ENCODE assay signal across 8 cellular contexts in the genomic region with DNA sequence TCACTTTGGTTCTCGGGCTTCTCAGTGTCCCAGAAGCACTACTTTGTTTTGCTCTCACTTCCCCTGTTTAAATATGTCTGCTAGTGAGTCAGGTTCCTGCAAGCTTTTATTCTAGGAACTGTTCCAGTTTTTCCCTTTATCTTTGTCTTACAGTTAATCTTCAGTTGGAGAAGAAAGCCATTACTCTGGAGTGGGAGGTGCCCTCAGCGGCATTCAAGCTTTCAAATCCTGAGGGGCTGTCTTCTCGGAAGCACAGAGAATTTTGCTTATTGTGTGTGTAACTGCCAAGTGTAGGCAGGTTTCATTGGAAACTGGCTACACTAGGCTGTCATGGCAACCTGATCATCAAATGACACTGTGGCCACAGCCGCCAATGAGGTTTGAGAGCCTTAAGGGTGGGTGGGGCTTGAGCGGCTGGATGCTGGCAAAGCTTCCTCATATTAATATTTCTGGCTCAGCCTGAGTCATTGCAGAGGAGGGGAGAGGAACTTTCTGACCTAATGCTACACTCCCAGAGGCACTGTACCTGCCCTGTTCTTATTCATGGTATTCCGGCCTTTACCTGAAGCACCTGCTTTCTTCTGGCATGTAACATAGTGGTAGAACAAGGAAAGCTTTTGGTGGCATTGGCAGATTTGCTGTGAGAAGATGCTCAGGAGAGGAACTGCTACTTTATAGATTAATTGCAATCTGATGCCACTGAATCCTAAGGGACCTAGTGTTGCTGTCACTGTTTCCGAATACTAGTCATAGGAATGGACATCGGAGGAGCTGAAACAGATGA. TPM values are rescaled to one million over a fixed set of nuclear protein-coding genes. Genes with fewer than 3 reads are reported as not detected.
DNase-seq lines count a peak whose midpoint lies in the region; ATAC-seq and TF ChIP-seq lines count a peak whose summit lies in the region.

No MANE protein-coding gene starts in this region.

- no peaks in the 10 kb centered on the region for H3K27me3 ChIP-seq in skeletal muscle satellite cell (ENCODE audit: control insufficient read depth, insufficient read depth, low read length)

- CTCF ChIA-PET in MCF 10A (lab: Yijun Ruan, JAX): interaction anchor here (0.6 to 3.6 kb wide), 5 partner anchors 10 to 31 kb away, joined by 3 to 18 read pairs (median 4); no protein-coding TSS in a partner anchor

- no peak for TF ChIP-seq CTCF in MCF 10A (IDR thresholded peaks at IDR 0.05; ENCODE audit: unreplicated experiment)

- H3K9ac ChIP-seq in skeletal muscle satellite cell (ENCODE audit: low read depth, low read length): peak overlapping the region; percentile 82

- H3K9me3 Mint-ChIP-seq in MCF 10A (ENCODE audit: unreplicated experiment): no peaks in the 10 kb centered on the region

- POLR2A ChIA-PET in MCF 10A (lab: Yijun Ruan, JAX): interaction anchor here (0.6 to 4.9 kb wide), 17 partner anchors 9 to 934 kb away, joined by 3 to 56 read pairs (median 4); partner anchors contain the start of genes DPM2, NAIF1, SH3GLB2 and SLC25A25

- H3K36me3 ChIP-seq in skeletal muscle satellite cell (ENCODE audit: insufficient read depth, low read length): no peaks in the 10 kb centered on the region

- H3K27me3 Mint-ChIP-seq in MCF 10A (ENCODE audit: insufficient read depth, unreplicated experiment): no peaks in the 10 kb centered on the region

- intact Hi-C loops in MCF 10A (cut with micrococcal nuclease): no loop called here

- peak overlapping the region; percentile 87 for H3K4me2 ChIP-seq in skeletal muscle satellite cell (ENCODE audit: low read length)

- peaks cover 21% of the 10 kb centered on the region for H3K4me1 Mint-ChIP-seq in MCF 10A (ENCODE audit: insufficient read depth, unreplicated experiment)

- H3K9me3 ChIP-seq in skeletal muscle satellite cell (replicated peaks; ENCODE audit: low read length): no peaks in the 10 kb centered on the region

- H3K4me1 ChIP-seq in skeletal muscle satellite cell (ENCODE audit: control insufficient read depth, insufficient read depth, low read length): peaks cover 66% of the 10 kb centered on the region

- H3K27ac Mint-ChIP-seq in MCF 10A (ENCODE audit: low read depth, unreplicated experiment): peak overlapping the region; percentile 99

- TSS peak; percentile 93 for BruUV-seq in MCF 10A (replicated peaks; lab: Mats Ljungman, UMichigan)

- H3K4me3 ChIP-seq in skeletal muscle satellite cell (ENCODE audit: low read length): peak overlapping the region; percentile 54

- H3K36me3 Mint-ChIP-seq in MCF 10A (ENCODE audit: insufficient read depth, unreplicated experiment): no peaks in the 10 kb centered on the region

- H3K4me3 Mint-ChIP-seq in MCF 10A (ENCODE audit: unreplicated experiment): peak overlapping the region; percentile 66

- peak; percentile 94 for ATAC-seq in GM18502 (IDR thresholded peaks at IDR 0.05; ENCODE audit: poor library complexity, unreplicated experiment)
- ATAC-seq in HG02938 (IDR thresholded peaks at IDR 0.05; ENCODE audit: unreplicated experiment): peak; percentile 91
- ATAC-seq in HG03025 (IDR thresholded peaks at IDR 0.05; ENCODE audit: low FRiP score, unreplicated experiment): no peak

- DNase-seq in NCI-H2029 treated with DMSO at 0.1 percent for 48 hours (lab: John Stamatoyannopoulos, UW): peak; percentile 92
- DNase-seq in UCSD-AML1 (lab: John Stamatoyannopoulos, UW; ENCODE audit: unreplicated experiment): peak; percentile 86
- peak; percentile 99 for DNase-seq in MCF 10A (ENCODE audit: unreplicated experiment)
- peak; percentile 74 for DNase-seq in iPS-NIHi11 (ENCODE audit: low spot score)

RNA-seq across cellular contexts. Expression of gene SLC25A25, which starts 26.3 kb away (rescaled TPM):
- 11.1 and 15.5 TPM in 2 replicates for total RNA-seq in MCF 10A (2022)
- 13.9 and 14.4 TPM in 2 replicates for total RNA-seq in skeletal muscle satellite cell (2012; rRNA removed)

RNA-seq across cellular contexts. Expression of gene NAIF1, which starts 27.2 kb away (rescaled TPM):
- 15.8 and 17.1 TPM in 2 replicates for total RNA-seq in MCF 10A (2022)
- 5.1 and 9.0 TPM in 2 replicates for total RNA-seq in skeletal muscle satellite cell (2012; rRNA removed)

RNA-seq across cellular contexts. Expression of gene PTGES2, which starts 33.2 kb away (rescaled TPM):
- 114 and 130 TPM in 2 replicates for total RNA-seq in MCF 10A (2022)
- 85.9 and 97.0 TPM in 2 replicates for total RNA-seq in skeletal muscle satellite cell (2012; rRNA removed)

RNA-seq across cellular contexts. Expression of gene LCN2, which starts 54.9 kb away (rescaled TPM):
- 7.7 and 41.6 TPM in 2 replicates for total RNA-seq in MCF 10A (2022)
- total RNA-seq in skeletal muscle satellite cell (2012; rRNA removed): not detected in 2 replicates
